In genomic region chr19:6279931-6280591, GRCh38 we compare ENCODE assay signal across 8 cellular contexts. TPM values are rescaled to one million over a fixed set of nuclear protein-coding genes. Genes with fewer than 3 reads are reported as not detected.
DNase-seq lines count a peak whose midpoint lies in the region; ATAC-seq and TF ChIP-seq lines count a peak whose summit lies in the region.

Gene MLLT1, minus strand, starts transcription at chr19:6279975. Its CDS starts 191 bp downstream, at chr19:6279784.

- peak within 1 kb of the TSS; percentile 96 for H3K4me3 ChIP-seq in GM12875 (ENCODE audit: low read depth, low read length)

- TF ChIP-seq CTCF in GM12875 (IDR thresholded peaks at IDR 0.05; ENCODE audit: borderline replicate concordance, insufficient read depth, low read depth, low read length) (peak; percentile 87), progenitor cell of endocrine pancreas (IDR thresholded peaks at IDR 0.05; ENCODE audit: unreplicated experiment) (peak; percentile 89)

- no peaks in the 10 kb centered on the region for H3K27me3 Mint-ChIP-seq in progenitor cell of endocrine pancreas

- intact Hi-C loops in T-helper 1 cell treated with Interleukin-12 subunit alpha and Interleukin-12 subunit beta and Interleukin-4 antibody, amounts not matched to agents 30 ng/mL and 1 ng/mL, for 36 hours (cut with micrococcal nuclease), result loop anchor here (1.0 to 5.0 kb wide), 9 partner anchors 19 to 583 kb away; partner anchors contain the start of genes KHSRP, RFX2 and TRIP10
- intact Hi-C loops in left cardiac atrium (cut with DNase I), result loop anchor here (5.0 to 10.0 kb wide), 4 partner anchors 55 to 235 kb away; no protein-coding TSS in a partner anchor

- peak within 1 kb of the TSS; percentile 94 for H3K4me3 Mint-ChIP-seq in progenitor cell of endocrine pancreas (ENCODE audit: low read depth)

- peak within 1 kb of the TSS; percentile 96 for H3K27ac Mint-ChIP-seq in progenitor cell of endocrine pancreas

- peaks cover 2% of the 10 kb centered on the region for H3K36me3 Mint-ChIP-seq in progenitor cell of endocrine pancreas (ENCODE audit: insufficient read depth)

- ATAC-seq in HG02798 (IDR thresholded peaks at IDR 0.05; ENCODE audit: poor library complexity, unreplicated experiment) (peak; percentile 97), left cardiac atrium (peak; percentile 97 to 98)

- no peaks in the 10 kb centered on the region for H3K9me3 Mint-ChIP-seq in progenitor cell of endocrine pancreas (ENCODE audit: low read depth)

- peak; percentile 92 for DNase-seq in NCI-H146 (lab: John Stamatoyannopoulos, UW)
- DNase-seq in amniotic epithelial cell (ENCODE audit: low read depth), result peak; percentile 95
- DNase-seq in left cardiac atrium, result peak; percentile 97
- peak; percentile 95 for DNase-seq in progenitor cell of endocrine pancreas (ENCODE audit: low spot score, unreplicated experiment)
- peak; percentile 97 for DNase-seq in ureter (ENCODE audit: low spot score)

- peaks cover 37% of the 10 kb centered on the region for H3K4me1 Mint-ChIP-seq in progenitor cell of endocrine pancreas (ENCODE audit: low read depth)

RNA-seq across cellular contexts. Expression of gene MLLT1, which starts in this region (rescaled TPM):
- total RNA-seq in T-helper 1 cell treated with Interleukin-12 subunit alpha and Interleukin-12 subunit beta and Interleukin-4 antibody, amounts not matched to agents 30 ng/mL and 1 ng/mL, for 36 hours, result 45.6 and 48.0 TPM in 2 replicates
- 10 to 100 TPM; 40.1 to 51.4 TPM for total RNA-seq in left cardiac atrium
- 93.6 and 106 TPM in 2 replicates for total RNA-seq in progenitor cell of endocrine pancreas
- total RNA-seq in ureter, result 68.3 TPM

Comparison
In these comparisons a context has a peak if more than half of its experiments do, and no peak if none do; other contexts are left out.
1. Peak in every context shown above with its lines: DNase-seq, ATAC-seq and H3K4me3 ChIP-seq.